ENCODE assay signal across 24 cellular contexts in genomic region chr1:188122646-188123045, GRCh38.
"Had no signal": no experiment of that assay in that cellular context is flagged by ENCODE, and none has a peak within 500 bp of the region (broad histone marks: within the 10 kb centered on the region; RNA-seq: fewer than 3 reads in every experiment).

No MANE protein-coding gene starts in this region.

- H3K27me3 Mint-ChIP-seq: activated B cell treated with CpG ODN at 0.5 μM for 24 hours; activated CD4-positive, alpha-beta T cell treated with anti-CD3 and anti-CD28 coated beads, Interleukin-2, amount 10 ng/mL, durations not matched to agents 24 days and 14 days; activated CD8-positive, alpha-beta memory T cell treated with anti-CD3 and anti-CD28 coated beads, Interleukin-2, amount 10 ng/mL, durations not matched to agents 7 days and 5 days; activated naive CD8-positive, alpha-beta T cell treated with anti-CD3 and anti-CD28 coated beads, Interleukin-2, amount 50 U/mL, for 24 hours; activated T-cell treated with anti-CD3 and anti-CD28 coated beads, Interleukin-2, amount 50 U/mL, for 24 hours; brain had no signal

- H3K36me3 Mint-ChIP-seq: activated CD8-positive, alpha-beta memory T cell treated with anti-CD3 and anti-CD28 coated beads, Interleukin-2, amount 10 ng/mL, durations not matched to agents 7 days and 5 days; activated naive CD4-positive, alpha-beta T cell treated with anti-CD3 and anti-CD28 coated beads, Interleukin-2, amount 50 U/mL, for 72 hours; brain had no signal

- H3K9me3 ChIP-seq: Peyer's patch had no signal

- H3K9me3 Mint-ChIP-seq: activated B cell treated with CpG ODN at 0.5 μM for 24 hours; activated CD4-positive, alpha-beta T cell treated with anti-CD3 and anti-CD28 coated beads, Interleukin-2, amount 10 ng/mL, durations not matched to agents 24 days and 14 days; T-helper 1 cell treated with Interleukin-12 subunit alpha and Interleukin-12 subunit beta and Interleukin-4 antibody, amounts not matched to agents 30 μg/mL and 1 μg/mL, for 36 hours had no signal

- H3K4me3 Mint-ChIP-seq: activated B cell treated with CpG ODN at 0.5 μM for 24 hours; activated CD4-positive, alpha-beta T cell treated with anti-CD3 and anti-CD28 coated beads, Interleukin-2, amount 10 ng/mL, durations not matched to agents 24 days and 14 days; activated CD8-positive, alpha-beta memory T cell treated with anti-CD3 and anti-CD28 coated beads, Interleukin-2, amount 10 ng/mL, durations not matched to agents 7 days and 5 days; activated naive CD8-positive, alpha-beta T cell treated with anti-CD3 and anti-CD28 coated beads, Interleukin-2, amount 50 U/mL, for 24 hours; activated T-cell treated with anti-CD3 and anti-CD28 coated beads, Interleukin-2, amount 50 U/mL, for 24 hours; activated T-helper 1 cell treated with anti-CD3 and anti-CD28 coated beads, Interleukin-12 subunit alpha, Interleukin-12 subunit beta, Interleukin-2, Interleukin-4 antibody, amounts not matched to agents 30 ng/mL and 10 ng/mL and 1 ng/mL, durations not matched to agents 14 hours and 24 hours and 36 hours; brain; T-helper 1 cell treated with Interleukin-12 subunit alpha and Interleukin-12 subunit beta and Interleukin-4 antibody, amounts not matched to agents 30 μg/mL and 1 μg/mL, for 36 hours had no signal

- H3K4me3 ChIP-seq: Peyer's patch had no signal

- H3K4me1 Mint-ChIP-seq: activated B cell treated with CpG ODN at 0.5 μM for 24 hours; activated CD4-positive, alpha-beta T cell treated with anti-CD3 and anti-CD28 coated beads, Interleukin-2, amount 10 ng/mL, durations not matched to agents 24 days and 14 days; activated CD8-positive, alpha-beta memory T cell treated with anti-CD3 and anti-CD28 coated beads, Interleukin-2, amount 10 ng/mL, durations not matched to agents 7 days and 5 days; activated naive CD8-positive, alpha-beta T cell treated with anti-CD3 and anti-CD28 coated beads, Interleukin-2, amount 50 U/mL, for 24 hours; brain had no signal

- H3K27ac Mint-ChIP-seq: activated B cell treated with CpG ODN at 0.5 μM for 24 hours; activated CD4-positive, alpha-beta T cell treated with anti-CD3 and anti-CD28 coated beads, Interleukin-2, amount 10 ng/mL, durations not matched to agents 24 days and 14 days; activated CD8-positive, alpha-beta memory T cell treated with anti-CD3 and anti-CD28 coated beads, Interleukin-2, amount 10 ng/mL, durations not matched to agents 7 days and 5 days; activated naive CD4-positive, alpha-beta T cell treated with anti-CD3 and anti-CD28 coated beads, Interleukin-2, amount 50 U/mL, for 72 hours; activated naive CD8-positive, alpha-beta T cell treated with anti-CD3 and anti-CD28 coated beads, Interleukin-2, amount 50 U/mL, for 24 hours; activated T-cell treated with anti-CD3 and anti-CD28 coated beads, Interleukin-2, amount 50 U/mL, for 24 hours; activated T-helper 1 cell treated with anti-CD3 and anti-CD28 coated beads, Interleukin-12 subunit alpha, Interleukin-12 subunit beta, Interleukin-2, Interleukin-4 antibody, amounts not matched to agents 30 ng/mL and 10 ng/mL and 1 ng/mL, durations not matched to agents 14 hours and 24 hours and 36 hours; T-helper 1 cell treated with Interleukin-12 subunit alpha and Interleukin-12 subunit beta and Interleukin-4 antibody, amounts not matched to agents 30 μg/mL and 1 μg/mL, for 36 hours had no signal

- H3K27me3 ChIP-seq: Peyer's patch had no signal

- H3K4me1 ChIP-seq: Peyer's patch had no signal

- H3K27ac ChIP-seq: Peyer's patch, RWPE1 had no signal

- ATAC-seq: activated CD8-positive, alpha-beta memory T cell treated with anti-CD3 and anti-CD28 coated beads, Interleukin-2, amount 10 ng/mL, durations not matched to agents 7 days and 5 days; activated naive CD4-positive, alpha-beta T cell treated with anti-CD3 and anti-CD28 coated beads, Interleukin-2, amount 50 U/mL, for 72 hours; activated naive CD8-positive, alpha-beta T cell treated with anti-CD3 and anti-CD28 coated beads, Interleukin-2, amount 50 U/mL, for 24 hours had no signal

- DNase-seq: activated B cell treated with CpG ODN at 0.5 μM for 24 hours; activated CD4-positive, alpha-beta T cell treated with anti-CD3 and anti-CD28 coated beads for 1 hour; activated CD4-positive, alpha-beta T cell treated with anti-CD3 and anti-CD28 coated beads, Interleukin-2, amount 10 ng/mL, durations not matched to agents 24 days and 14 days; activated CD4-positive, alpha-beta T cell treated with anti-CD3 and anti-CD28 coated beads, Interleukin-2, amount 50 U/mL, for 48 hours; activated CD8-positive, alpha-beta memory T cell treated with anti-CD3 and anti-CD28 coated beads, Interleukin-2, amount 10 ng/mL, durations not matched to agents 7 days and 5 days; activated effector memory CD4-positive, alpha-beta T cell treated with Interleukin-2 at 50 U/mL for 16 hours; activated naive CD4-positive, alpha-beta T cell treated with Interleukin-2 at 50 U/mL for 16 hours; activated naive CD8-positive, alpha-beta T cell treated with anti-CD3 and anti-CD28 coated beads, Interleukin-2, amount 50 U/mL, for 24 hours; activated T-cell treated with anti-CD3 and anti-CD28 coated beads, Interleukin-2, amount 50 U/mL, for 24 hours; amygdala; cerebellar nuclear complex; KG1; NCI-H1092; NCI-H1930; NCI-H446; NCI-H524; NCI-H748 treated with DMSO at 0.1 percent for 48 hours; Peyer's patch; Right ventricle myocardium superior had no signal

- H3K36me3 ChIP-seq: Peyer's patch had no signal
